24 cellular contexts compared by ENCODE assay signal in the genomic region with DNA sequence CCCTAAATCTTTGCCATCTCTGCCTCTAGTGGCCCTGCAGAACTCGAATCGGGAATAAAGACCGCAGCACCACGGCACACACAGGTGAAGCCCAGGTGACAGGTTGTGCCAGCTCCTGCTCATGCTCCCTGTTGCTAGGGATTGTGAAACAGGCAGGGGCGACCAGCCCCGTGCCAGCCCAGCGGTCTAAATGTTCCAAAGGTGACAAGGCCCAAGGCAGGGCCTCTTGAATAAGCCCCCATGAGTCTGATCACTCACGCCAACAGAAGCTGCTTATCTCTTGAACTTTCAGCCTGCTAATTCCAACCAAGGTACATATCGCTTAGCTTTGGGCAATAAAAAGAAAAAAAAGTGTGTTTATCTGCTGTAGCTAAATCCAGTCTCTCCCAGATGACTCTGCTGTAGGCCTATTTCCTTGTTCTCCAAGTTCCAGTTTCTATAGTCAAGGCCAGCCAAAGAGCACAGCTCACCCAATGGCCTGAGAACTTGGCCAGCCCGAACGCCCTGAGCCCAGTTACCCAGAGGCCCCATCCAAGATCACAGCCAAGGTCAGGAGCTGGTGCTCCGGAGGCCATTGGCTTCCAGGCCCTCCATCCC.
DNase-seq lines count a peak whose midpoint lies in the region; ATAC-seq and TF ChIP-seq lines count a peak whose summit lies in the region.
"Had no signal": no experiment of that assay in that cellular context is flagged by ENCODE, and none has a peak within 500 bp of the region (broad histone marks: within the 10 kb centered on the region; RNA-seq: fewer than 3 reads in every experiment).

No MANE protein-coding gene starts in this region.

- no peak for DNase-seq in Right ventricle myocardium superior
- no peak for DNase-seq in left ventricle myocardium inferior
- DNase-seq in fibroblast of the aortic adventitia (ENCODE audit: low read depth) = peak; percentile 19
- DNase-seq in upper lobe of right lung = no peak
- DNase-seq in NCI-H2196 (lab: John Stamatoyannopoulos, UW; ENCODE audit: unreplicated experiment) = no peak
- DNase-seq: activated CD4-positive, alpha-beta T cell treated with anti-CD3 and anti-CD28 coated beads for 48 hours; activated CD8-positive, alpha-beta memory T cell treated with anti-CD3 and anti-CD28 coated beads for 24 hours; activated gamma-delta T cell treated with Interleukin-2 at 50 U/mL for 16 hours; activated T-cell treated with anti-CD3 and anti-CD28 coated beads, Interleukin-2, amount 50 U/mL, for 24 hours; effector CD8-positive, alpha-beta T cell; HCEC 1CT; head of caudate nucleus; KG1; mesenchymal stem cell; NCI-H146; occipital lobe; spleen; stimulated activated CD4-positive, alpha-beta T cell treated with anti-CD3 and anti-CD28 coated beads, Interleukin-4, amount 100 ng/mL, for 1 hour; substantia nigra had no signal

- H3K9me3 ChIP-seq in left ventricle myocardium inferior (replicated peaks) (no peaks in the 10 kb centered on the region), muscle layer of duodenum (ENCODE audit: control insufficient read depth in 1 of 2, low read length in 2 of 2) (no peaks in the 10 kb centered on the region), upper lobe of right lung (no peaks in the 10 kb centered on the region)
- H3K9me3 ChIP-seq: spleen had no signal

- peak; percentile 25 for ATAC-seq in Right ventricle myocardium superior (ENCODE audit: poor library complexity)
- peak; percentile 47 for ATAC-seq in upper lobe of right lung
- no peak for ATAC-seq in HG03039 (IDR thresholded peaks at IDR 0.05; ENCODE audit: unreplicated experiment)
- no peak for ATAC-seq in GM18861 (IDR thresholded peaks at IDR 0.05; ENCODE audit: unreplicated experiment)

- intact Hi-C loops in Right ventricle myocardium superior (cut with DNase I) (no loop called here), left ventricle myocardium inferior (cut with micrococcal nuclease) (no loop called here), upper lobe of right lung (cut with DNase I) (no loop called here)

- H3K27me3 ChIP-seq in left ventricle myocardium inferior (ENCODE audit: low read depth) (no peaks in the 10 kb centered on the region), muscle layer of duodenum (ENCODE audit: low read depth, low read length) (no peaks in the 10 kb centered on the region), upper lobe of right lung (no peaks in the 10 kb centered on the region)

- no peaks in the 10 kb centered on the region for H3K4me1 ChIP-seq in left ventricle myocardium inferior
- no peaks in the 10 kb centered on the region for H3K4me1 ChIP-seq in muscle layer of duodenum (ENCODE audit: control insufficient read depth in 1 of 2, insufficient read depth in 2 of 2, low read length in 2 of 2)
- H3K4me1 ChIP-seq in upper lobe of right lung = peaks cover 3% of the 10 kb centered on the region
- H3K4me1 ChIP-seq: spleen had no signal

- H3K27ac ChIP-seq in left ventricle myocardium inferior (replicated peaks) (no peak overlapping the region), muscle layer of duodenum (ENCODE audit: low read length) (peak overlapping the region; percentile 54), upper lobe of right lung (no peak overlapping the region)
- H3K27ac ChIP-seq: 22Rv1, spleen, VCaP had no signal

- TF ChIP-seq CTCF in left ventricle myocardium inferior (IDR thresholded peaks at IDR 0.05; ENCODE audit: borderline replicate concordance) = no peak
- no peak for TF ChIP-seq CTCF in fibroblast of the aortic adventitia (IDR thresholded peaks at IDR 0.05; ENCODE audit: insufficient read depth, low read length)
- TF ChIP-seq CTCF in upper lobe of right lung (IDR thresholded peaks at IDR 0.05) = no peak

- no peaks in the 10 kb centered on the region for H3K36me3 ChIP-seq in left ventricle myocardium inferior
- H3K36me3 ChIP-seq in muscle layer of duodenum (ENCODE audit: control insufficient read depth in 1 of 2, insufficient read depth in 2 of 2, low read length in 2 of 2) = no peaks in the 10 kb centered on the region
- no peaks in the 10 kb centered on the region for H3K36me3 ChIP-seq in upper lobe of right lung
- H3K36me3 ChIP-seq: spleen had no signal

- H3K4me3 ChIP-seq in left ventricle myocardium inferior = no peak overlapping the region
- no peak overlapping the region for H3K4me3 ChIP-seq in fibroblast of the aortic adventitia (ENCODE audit: low read depth, low read length)
- no peak overlapping the region for H3K4me3 ChIP-seq in muscle layer of duodenum (ENCODE audit: low read depth in 1 of 2, low read length in 2 of 2)
- H3K4me3 ChIP-seq in upper lobe of right lung = no peak overlapping the region
- H3K4me3 ChIP-seq: spleen had no signal

Comparison
In these comparisons a context has a peak if more than half of its experiments do, and no peak if none do; other contexts are left out.
1. ATAC-seq: peak in Right ventricle myocardium superior (single experiment) and upper lobe of right lung (single experiment); none in HG03039 (single experiment) and GM18861 (single experiment).